ENCODE assay signal across 20 cellular contexts in genomic region chr2:36528761-36529392, GRCh38.
DNase-seq lines count a peak whose midpoint lies in the region; ATAC-seq and TF ChIP-seq lines count a peak whose summit lies in the region.
"Had no signal": no experiment of that assay in that cellular context is flagged by ENCODE, and none has a peak within 500 bp of the region (broad histone marks: within the 10 kb centered on the region; RNA-seq: fewer than 3 reads in every experiment).

No MANE protein-coding gene starts in this region.

- POLR2A ChIA-PET in WTC11 (lab: Charles Lee): no interaction called here

- H3K4me3 ChIP-seq in body of pancreas: no peak overlapping the region
- H3K4me3 ChIP-seq: esophagus squamous epithelium, smooth muscle cell had no signal

- no peaks in the 10 kb centered on the region for H3K9me3 ChIP-seq in body of pancreas
- H3K9me3 ChIP-seq: esophagus squamous epithelium had no signal

- H3K27me3 ChIP-seq in body of pancreas: no peaks in the 10 kb centered on the region
- H3K27me3 ChIP-seq: esophagus squamous epithelium had no signal

- H3K4me1 ChIP-seq in body of pancreas: no peaks in the 10 kb centered on the region
- H3K4me1 ChIP-seq: parathyroid adenoma had no signal

- H3K9me3 Mint-ChIP-seq in WTC11 (no peaks in the 10 kb centered on the region), osteocyte (ENCODE audit: unreplicated experiment) (no peaks in the 10 kb centered on the region)

- 83% methylated on average over 7 of the region's 7 CpGs for WGBS in body of pancreas, 2 donors

- intact Hi-C loops in body of pancreas (cut with DNase I): no loop called here

- DNase-seq in WTC11 (ENCODE audit: low spot score): no peak
- no peak for DNase-seq in osteocyte (ENCODE audit: extremely low spot score, unreplicated experiment)
- no peak for DNase-seq in body of pancreas
- no peak for DNase-seq in GM19238 (ENCODE audit: insufficient read length, low spot score)
- DNase-seq in NCI-H524 treated with DMSO at 0.1 percent for 48 hours (lab: John Stamatoyannopoulos, UW): no peak
- no peak for DNase-seq in stimulated activated CD8-positive, alpha-beta memory T cell treated with anti-CD3 and anti-CD28 coated beads, Interleukin-4, amount 100 ng/mL, for 48 hours
- DNase-seq: activated CD8-positive, alpha-beta memory T cell treated with anti-CD3 and anti-CD28 coated beads for 24 hours; activated gamma-delta T cell treated with Interleukin-2 at 50 U/mL for 16 hours; anterior cingulate cortex; esophagus squamous epithelium; kidney glomerular epithelial cell; NCI-H1694; NCI-H524; stimulated activated naive CD4-positive, alpha-beta T cell had no signal

- peaks cover 23% of the 10 kb centered on the region for H3K4me1 Mint-ChIP-seq in WTC11
- peaks cover 32% of the 10 kb centered on the region for H3K4me1 Mint-ChIP-seq in osteocyte (ENCODE audit: unreplicated experiment)

- no peak overlapping the region for H3K27ac Mint-ChIP-seq in WTC11
- peak overlapping the region; percentile 77 for H3K27ac Mint-ChIP-seq in osteocyte (ENCODE audit: unreplicated experiment)

- CTCF ChIA-PET in WTC11 (lab: Charles Lee): interaction anchor here (0.9 to 1.7 kb wide), 4 partner anchors 22 to 176 kb away, joined by 3 to 5 read pairs (median 3); no protein-coding TSS in a partner anchor

- H3K36me3 Mint-ChIP-seq in WTC11 (peaks cover 14% of the 10 kb centered on the region), osteocyte (ENCODE audit: unreplicated experiment) (peaks cover 25% of the 10 kb centered on the region)

- no peak for TF ChIP-seq POLR2A in body of pancreas (IDR thresholded peaks at IDR 0.05)

- TF ChIP-seq CTCF in WTC11 (IDR thresholded peaks at IDR 0.05) (no peak), osteocyte (IDR thresholded peaks at IDR 0.05) (no peak), body of pancreas (IDR thresholded peaks at IDR 0.05) (no peak)

- no peaks in the 10 kb centered on the region for H3K27me3 Mint-ChIP-seq in WTC11 (ENCODE audit: low read depth)
- H3K27me3 Mint-ChIP-seq in osteocyte (ENCODE audit: unreplicated experiment): no peaks in the 10 kb centered on the region

- H3K27ac ChIP-seq in body of pancreas: no peak overlapping the region
- H3K27ac ChIP-seq: esophagus squamous epithelium, HL-60, parathyroid adenoma, VCaP had no signal

- no peaks in the 10 kb centered on the region for H3K36me3 ChIP-seq in body of pancreas (replicated peaks in 1 of 2; ENCODE audit: insufficient read depth in 1 of 2, low read depth in 2 of 2)

- ATAC-seq in GM19463 (IDR thresholded peaks at IDR 0.05; ENCODE audit: unreplicated experiment) (peak; percentile 2), HG02763 (IDR thresholded peaks at IDR 0.05; ENCODE audit: unreplicated experiment) (peak; percentile 18), WTC11 (peak; percentile 56), body of pancreas (no peak)

- H3K4me3 Mint-ChIP-seq in WTC11 (no peak overlapping the region), osteocyte (ENCODE audit: unreplicated experiment) (no peak overlapping the region)

TF ChIP-seq in WTC11, 78 proteins besides CTCF, POLR2A, EP300 and RAD21:
- no peak for TF ChIP-seq MAX (CRISPR knock-in tag; IDR thresholded peaks at IDR 0.05)
- TF ChIP-seq GABPB1 (CRISPR knock-in tag; IDR thresholded peaks at IDR 0.05): no peak
- no peak for TF ChIP-seq ETV6 (CRISPR knock-in tag; IDR thresholded peaks at IDR 0.05)
- TF ChIP-seq ZNF396 (CRISPR knock-in tag; IDR thresholded peaks at IDR 0.05; ENCODE audit: borderline replicate concordance): no peak
- no peak for TF ChIP-seq ZNF671 (CRISPR knock-in tag; IDR thresholded peaks at IDR 0.05)
- TF ChIP-seq TEAD4 (CRISPR knock-in tag; IDR thresholded peaks at IDR 0.05): no peak
- TF ChIP-seq, protein P1, sequence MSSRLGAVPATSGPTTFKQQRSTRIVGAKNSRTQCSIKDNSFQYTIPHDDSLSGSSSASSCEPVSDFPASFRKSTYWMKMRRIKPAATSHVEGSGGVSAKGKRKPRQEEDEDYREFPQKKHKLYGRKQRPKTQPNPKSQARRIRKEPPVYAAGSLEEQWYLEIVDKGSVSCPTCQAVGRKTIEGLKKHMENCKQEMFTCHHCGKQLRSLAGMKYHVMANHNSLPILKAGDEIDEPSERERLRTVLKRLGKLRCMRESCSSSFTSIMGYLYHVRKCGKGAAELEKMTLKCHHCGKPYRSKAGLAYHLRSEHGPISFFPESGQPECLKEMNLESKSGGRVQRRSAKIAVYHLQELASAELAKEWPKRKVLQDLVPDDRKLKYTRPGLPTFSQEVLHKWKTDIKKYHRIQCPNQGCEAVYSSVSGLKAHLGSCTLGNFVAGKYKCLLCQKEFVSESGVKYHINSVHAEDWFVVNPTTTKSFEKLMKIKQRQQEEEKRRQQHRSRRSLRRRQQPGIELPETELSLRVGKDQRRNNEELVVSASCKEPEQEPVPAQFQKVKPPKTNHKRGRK (CRISPR knock-in tag; IDR thresholded peaks at IDR 0.05; ENCODE audit: borderline replicate concordance): no peak
- TF ChIP-seq NR1H2 (CRISPR knock-in tag; IDR thresholded peaks at IDR 0.05): no peak
- TF ChIP-seq NFE2L1 (CRISPR knock-in tag; IDR thresholded peaks at IDR 0.05): no peak
- TF ChIP-seq ZNF532 (CRISPR knock-in tag; IDR thresholded peaks at IDR 0.05; ENCODE audit: borderline replicate concordance): no peak
- TF ChIP-seq TP53 (CRISPR knock-in tag; IDR thresholded peaks at IDR 0.05): no peak
